8 cellular contexts compared by ENCODE assay signal in the genomic region with DNA sequence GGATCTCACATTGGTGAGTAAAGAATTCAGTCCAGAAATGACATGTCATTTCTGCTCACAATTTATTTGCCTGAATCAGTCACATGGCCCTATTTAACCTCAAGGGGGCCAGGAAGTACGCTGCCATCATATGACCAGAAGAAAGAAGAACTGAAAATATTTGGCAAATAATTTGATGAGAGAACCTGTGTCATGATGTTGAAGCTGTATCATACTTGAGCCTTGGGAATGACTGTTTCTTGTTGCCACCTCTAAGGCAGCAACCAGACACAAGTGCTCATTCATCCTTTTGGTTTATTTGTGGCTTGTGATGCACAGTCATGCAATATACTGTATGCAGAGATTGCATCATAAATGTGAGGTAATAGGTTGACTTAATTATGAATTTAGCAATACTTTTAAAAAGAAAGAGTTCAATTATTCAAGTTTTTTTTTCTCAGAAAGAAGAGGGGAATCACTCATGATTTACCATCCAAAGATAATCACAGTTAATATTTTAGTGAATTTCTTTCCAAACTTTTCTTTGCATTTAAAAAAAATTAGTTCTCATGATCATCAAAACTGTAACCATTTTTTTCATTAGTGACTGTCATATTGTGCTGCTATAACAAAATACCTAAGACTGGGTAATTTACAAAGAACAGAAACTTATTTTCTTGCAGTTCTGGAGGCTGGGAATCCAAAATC. TPM values are rescaled to one million over a fixed set of nuclear protein-coding genes. Genes with fewer than 3 reads are reported as not detected.
DNase-seq lines count a peak whose midpoint lies in the region; ATAC-seq and TF ChIP-seq lines count a peak whose summit lies in the region.

No MANE protein-coding gene starts in this region.

- peak; percentile 91 for ATAC-seq in GM18508 (IDR thresholded peaks at IDR 0.05; ENCODE audit: insufficient read depth, unreplicated experiment)
- peak; percentile 84 for ATAC-seq in HG02610 (IDR thresholded peaks at IDR 0.05; ENCODE audit: unreplicated experiment)
- no peak for ATAC-seq in CD8-positive, alpha-beta T cell

- no peaks in the 10 kb centered on the region for H3K36me3 ChIP-seq in prostate gland
- H3K36me3 ChIP-seq in CD8-positive, alpha-beta T cell (ENCODE audit: insufficient read depth, low read length) = no peaks in the 10 kb centered on the region

- no peaks in the 10 kb centered on the region for H3K9me3 ChIP-seq in prostate gland
- no peaks in the 10 kb centered on the region for H3K9me3 ChIP-seq in CD8-positive, alpha-beta T cell (ENCODE audit: low read length)

- H3K27me3 Mint-ChIP-seq in activated CD4-positive, alpha-beta T cell treated with anti-CD3 and anti-CD28 coated beads, Interleukin-2, amount 10 ng/mL, durations not matched to agents 7 days and 5 days = peaks cover 7% of the 10 kb centered on the region
- peaks cover 5% of the 10 kb centered on the region for H3K27me3 Mint-ChIP-seq in CD8-positive, alpha-beta T cell (ENCODE audit: low read depth)

- TF ChIP-seq CTCF in prostate gland (IDR thresholded peaks at IDR 0.05) = no peak
- TF ChIP-seq CTCF in CD8-positive, alpha-beta T cell (IDR thresholded peaks at IDR 0.05) = no peak

- intact Hi-C loops in prostate gland (cut with DNase I) = loop anchor here (10.0 kb wide), 1 partner anchor 275 kb away; no protein-coding TSS in a partner anchor
- intact Hi-C loops in CD8-positive, alpha-beta T cell (cut with DNase I, micrococcal nuclease) = loop anchor here (5.0 to 10.0 kb wide), 3 partner anchors 312 to 1355 kb away; partner anchors contain the start of genes JMY (in 1 of the 2) and SSBP2 (in 1 of the 2)

- 64% methylated on average over 1 of the region's 1 CpG for WGBS in prostate gland

- no peak for TF ChIP-seq POLR2A in prostate gland (IDR thresholded peaks at IDR 0.05)

- no peak overlapping the region for H3K4me3 ChIP-seq in prostate gland
- no peak overlapping the region for H3K4me3 ChIP-seq in CD8-positive, alpha-beta T cell (ENCODE audit: low read depth, low read length)

- CTCF ChIA-PET in activated CD4-positive, alpha-beta T cell treated with anti-CD3 and anti-CD28 coated beads, Interleukin-2, amount 10 ng/mL, durations not matched to agents 7 days and 5 days (lab: Charles Lee) = no interaction called here
- CTCF ChIA-PET in CD8-positive, alpha-beta T cell (lab: Charles Lee) = no interaction called here

- no peak overlapping the region for H3K4me3 Mint-ChIP-seq in activated CD4-positive, alpha-beta T cell treated with anti-CD3 and anti-CD28 coated beads, Interleukin-2, amount 10 ng/mL, durations not matched to agents 7 days and 5 days
- no peak overlapping the region for H3K4me3 Mint-ChIP-seq in CD8-positive, alpha-beta T cell

- no peaks in the 10 kb centered on the region for H3K4me1 ChIP-seq in prostate gland (replicated peaks)
- H3K4me1 ChIP-seq in CD8-positive, alpha-beta T cell (ENCODE audit: insufficient read depth, low read length) = no peaks in the 10 kb centered on the region

- H3K27ac ChIP-seq in prostate gland = no peak overlapping the region
- no peak overlapping the region for H3K27ac ChIP-seq in CD8-positive, alpha-beta T cell (ENCODE audit: low read depth, low read length)

- H3K4me1 Mint-ChIP-seq in activated CD4-positive, alpha-beta T cell treated with anti-CD3 and anti-CD28 coated beads, Interleukin-2, amount 10 ng/mL, durations not matched to agents 7 days and 5 days = peaks cover 2% of the 10 kb centered on the region
- H3K4me1 Mint-ChIP-seq in CD8-positive, alpha-beta T cell (ENCODE audit: low read depth) = no peaks in the 10 kb centered on the region

- no peaks in the 10 kb centered on the region for H3K36me3 Mint-ChIP-seq in activated CD4-positive, alpha-beta T cell treated with anti-CD3 and anti-CD28 coated beads, Interleukin-2, amount 10 ng/mL, durations not matched to agents 7 days and 5 days (ENCODE audit: low read depth)
- H3K36me3 Mint-ChIP-seq in CD8-positive, alpha-beta T cell = no peaks in the 10 kb centered on the region

- H3K9me3 Mint-ChIP-seq in activated CD4-positive, alpha-beta T cell treated with anti-CD3 and anti-CD28 coated beads, Interleukin-2, amount 10 ng/mL, durations not matched to agents 7 days and 5 days = no peaks in the 10 kb centered on the region
- no peaks in the 10 kb centered on the region for H3K9me3 Mint-ChIP-seq in CD8-positive, alpha-beta T cell

- H3K27ac Mint-ChIP-seq in activated CD4-positive, alpha-beta T cell treated with anti-CD3 and anti-CD28 coated beads, Interleukin-2, amount 10 ng/mL, durations not matched to agents 7 days and 5 days = no peak overlapping the region
- H3K27ac Mint-ChIP-seq in CD8-positive, alpha-beta T cell = no peak overlapping the region

- POLR2A ChIA-PET in activated CD4-positive, alpha-beta T cell treated with anti-CD3 and anti-CD28 coated beads, Interleukin-2, amount 10 ng/mL, durations not matched to agents 7 days and 5 days (lab: Charles Lee) = no interaction called here
- POLR2A ChIA-PET in CD8-positive, alpha-beta T cell (lab: Charles Lee) = no interaction called here

- DNase-seq in NOMO-1 treated with dmso at 0.1 percent for 144 hours (lab: John Stamatoyannopoulos, UW; ENCODE audit: unreplicated experiment) (peak; percentile 71), globus pallidus (ENCODE audit: low spot score) (peak; percentile 30), prostate gland (ENCODE audit: low spot score) (no peak)
- DNase-seq in activated CD4-positive, alpha-beta T cell treated with anti-CD3 and anti-CD28 coated beads, Interleukin-2, amount 10 ng/mL, durations not matched to agents 7 days and 5 days = no peak
- DNase-seq in stimulated activated naive CD4-positive, alpha-beta T cell treated with Interleukin-2 at 50 U/mL for 16 hours (lab: John Stamatoyannopoulos, UW) = no peak
- no peak for DNase-seq in CD8-positive, alpha-beta T cell

- H3K27me3 ChIP-seq in prostate gland (replicated peaks; ENCODE audit: insufficient read depth) = no peaks in the 10 kb centered on the region
- H3K27me3 ChIP-seq in CD8-positive, alpha-beta T cell (ENCODE audit: insufficient read depth, low read length) = no peaks in the 10 kb centered on the region

RNA-seq across cellular contexts. Expression of gene ZFYVE16, which starts 8.2 kb away (rescaled TPM):
- 10 to 100 TPM; 29.4 to 41.1 TPM for total RNA-seq in prostate gland
- total RNA-seq in activated CD4-positive, alpha-beta T cell treated with anti-CD3 and anti-CD28 coated beads, Interleukin-2, amount 10 ng/mL, durations not matched to agents 7 days and 5 days = 10 to 100 TPM in 1 of 2 experiments, 1 to 10 TPM in 1; 9.3 to 12.3 TPM
- total RNA-seq in CD8-positive, alpha-beta T cell = 1 to 10 TPM; 7.6 to 9.9 TPM

Comparison
In these comparisons a context has a peak if more than half of its experiments do, and no peak if none do; other contexts are left out.
1. DNase-seq: peak in NOMO-1 treated with dmso at 0.1 percent for 144 hours (single experiment) and globus pallidus (single experiment); none in prostate gland (single experiment), activated CD4-positive, alpha-beta T cell treated with anti-CD3 and anti-CD28 coated beads, Interleukin-2, amount 10 ng/mL, durations not matched to agents 7 days and 5 days (single experiment), stimulated activated naive CD4-positive, alpha-beta T cell treated with Interleukin-2 at 50 U/mL for 16 hours (single experiment) and CD8-positive, alpha-beta T cell (0 of 7).